Comparison of ENCODE assay signal across 14 cellular contexts in the genomic region with DNA sequence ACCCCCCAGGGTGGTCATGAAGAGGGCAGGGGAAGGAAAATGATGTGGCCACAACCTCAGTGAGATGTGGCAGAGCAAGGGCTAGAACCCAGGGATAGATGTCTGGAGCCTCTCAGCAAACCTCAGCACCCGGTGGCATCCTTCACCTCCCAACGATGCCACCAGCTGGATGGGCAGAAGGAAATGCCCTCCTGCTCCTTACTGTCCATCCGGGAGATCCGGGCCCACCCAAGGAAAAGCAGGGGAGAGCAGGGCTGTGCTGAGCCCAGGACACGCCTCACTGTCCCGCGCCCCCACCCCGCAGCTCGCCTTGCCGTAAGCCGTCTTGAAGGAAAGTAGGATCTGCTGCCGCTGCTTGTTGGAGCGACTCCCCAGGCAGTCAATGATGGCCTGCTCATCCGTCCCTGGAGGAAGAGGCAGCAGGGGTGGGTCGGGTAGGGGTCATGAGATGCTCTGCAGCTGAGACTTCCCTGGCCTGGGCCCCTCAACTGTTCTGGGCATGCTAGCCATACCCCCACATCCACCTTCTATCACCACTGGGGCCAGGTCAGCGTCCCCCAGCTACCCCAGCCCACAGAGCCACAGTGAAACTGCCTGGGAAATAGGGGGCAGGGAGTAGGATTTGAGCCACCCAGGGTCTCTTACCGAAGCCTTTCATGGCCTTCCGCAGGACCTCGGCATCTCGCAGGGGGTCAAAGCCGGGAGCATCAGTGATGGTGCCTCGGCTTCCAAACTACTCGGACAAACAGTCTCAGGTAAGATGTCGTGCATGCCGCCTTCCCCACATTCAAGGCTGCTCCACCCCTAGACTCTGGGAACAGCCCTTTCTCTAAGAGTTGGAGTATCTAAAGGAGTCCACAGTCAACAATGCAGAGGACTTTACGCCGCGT. TPM values are rescaled to one million over a fixed set of nuclear protein-coding genes. Genes with fewer than 3 reads are reported as not detected.
DNase-seq lines count a peak whose midpoint lies in the region; ATAC-seq, FAIRE-seq and TF ChIP-seq lines count a peak whose summit lies in the region.
"Had no signal": no experiment of that assay in that cellular context is flagged by ENCODE, and none has a peak within 500 bp of the region (broad histone marks: within the 10 kb centered on the region; RNA-seq: fewer than 3 reads in every experiment).

No MANE protein-coding gene starts in this region.

- POLR2A ChIA-PET in CD4-positive, alpha-beta T cell (lab: Charles Lee): interaction anchor here (0.9 to 1.9 kb wide), 2 partner anchors 14 to 21 kb away, joined by 4 to 6 read pairs; no protein-coding TSS in a partner anchor

- H3K4me1 Mint-ChIP-seq in CD4-positive, alpha-beta T cell (ENCODE audit: low read depth): peaks cover 10% of the 10 kb centered on the region

- no peaks in the 10 kb centered on the region for H3K27me3 Mint-ChIP-seq in CD4-positive, alpha-beta T cell
- H3K27me3 Mint-ChIP-seq: activated naive CD8-positive, alpha-beta T cell had no signal

- ATAC-seq in CD4-positive, alpha-beta T cell (ENCODE audit: poor library complexity): no peak
- peak in 2 of 4 donors; percentile 0 to 5 for ATAC-seq in heart left ventricle
- no peak for ATAC-seq in omental fat pad (ENCODE audit: low FRiP score)

- TF ChIP-seq CTCF in CD4-positive, alpha-beta T cell (IDR thresholded peaks at IDR 0.05): no peak
- TF ChIP-seq CTCF in heart left ventricle (IDR thresholded peaks at IDR 0.05) (no peak), D721Med (IDR thresholded peaks at IDR 0.05; ENCODE audit: insufficient read depth, missing control alignments) (no peak), omental fat pad (IDR thresholded peaks at IDR 0.05) (no peak)

- no peaks in the 10 kb centered on the region for H3K9me3 ChIP-seq in CD4-positive, alpha-beta T cell (ENCODE audit: control insufficient read depth, low read length)
- no peaks in the 10 kb centered on the region for H3K9me3 ChIP-seq in SJSA1 (replicated peaks)
- H3K9me3 ChIP-seq in heart left ventricle: no peaks in the 10 kb centered on the region
- H3K9me3 ChIP-seq: right lobe of liver had no signal

- intact Hi-C loops in CD4-positive, alpha-beta T cell (cut with DNase I, micrococcal nuclease): no loop called here
- intact Hi-C loops in heart left ventricle (cut with DNase I): loop anchor here in 2 of 10 donors (2.0 to 5.0 kb wide), 2 partner anchors 34 to 40 kb away; a partner anchor contains a TSS

- H3K36me3 Mint-ChIP-seq in CD4-positive, alpha-beta T cell (ENCODE audit: low read depth): peaks cover 90% of the 10 kb centered on the region
- H3K36me3 Mint-ChIP-seq: activated naive CD8-positive, alpha-beta T cell had no signal

- FAIRE-seq in D721Med (lab: Jason Lieb, UNC): no peak

- H3K4me3 ChIP-seq in SJSA1: no peak overlapping the region
- H3K4me3 ChIP-seq in heart left ventricle: no peak overlapping the region
- H3K4me3 ChIP-seq in skin epidermis: no peak overlapping the region
- H3K4me3 ChIP-seq: right lobe of liver, SK-N-MC had no signal

- H3K4me3 Mint-ChIP-seq in CD4-positive, alpha-beta T cell: no peak overlapping the region
- H3K4me3 Mint-ChIP-seq: activated naive CD8-positive, alpha-beta T cell had no signal

- TF ChIP-seq POLR2A in heart left ventricle (IDR thresholded peaks at IDR 0.05): no peak

- DNase-seq in CD4-positive, alpha-beta T cell: no peak
- no peak for DNase-seq in SJSA1 (ENCODE audit: low read depth in 1 of 2, low spot score in 2 of 2)
- peak in 1 of 5 donors; percentile 44 for DNase-seq in heart left ventricle
- no peak for DNase-seq in D721Med (ENCODE audit: insufficient read length, low spot score)
- no peak for DNase-seq in NCI-H1417 treated with DMSO at 0.1 percent for 48 hours (lab: John Stamatoyannopoulos, UW)
- DNase-seq in EL: no peak
- DNase-seq in omental fat pad (ENCODE audit: low spot score): no peak
- DNase-seq: activated CD4-positive, alpha-beta T cell treated with anti-CD3 and anti-CD28 coated beads for 1 hour; NCI-H1105; NCI-H748 treated with DMSO at 0.1 percent for 48 hours; right lobe of liver had no signal

- peaks cover 47% of the 10 kb centered on the region for H3K4me1 ChIP-seq in SJSA1 (replicated peaks)
- peaks cover 16 to 99% (median 66%) of the 10 kb centered on the region in 12 donors for H3K4me1 ChIP-seq in heart left ventricle
- H3K4me1 ChIP-seq: right lobe of liver had no signal

- peak overlapping the region; percentile 27 for H3K27ac Mint-ChIP-seq in CD4-positive, alpha-beta T cell

- H3K27me3 ChIP-seq in CD4-positive, alpha-beta T cell (ENCODE audit: control insufficient read depth, insufficient read depth, low read length): no peaks in the 10 kb centered on the region
- no peaks in the 10 kb centered on the region for H3K27me3 ChIP-seq in SJSA1 (replicated peaks)
- no peaks in the 10 kb centered on the region for H3K27me3 ChIP-seq in heart left ventricle
- H3K27me3 ChIP-seq: right lobe of liver had no signal

- H3K36me3 ChIP-seq in SJSA1 (peaks cover 78% of the 10 kb centered on the region), heart left ventricle (peaks cover 0 to 82% (median 73%) of the 10 kb centered on the region in 9 donors)

- no peak overlapping the region for H3K27ac ChIP-seq in CD4-positive, alpha-beta T cell (ENCODE audit: low read depth, low read length)
- H3K27ac ChIP-seq in SJSA1 (peak overlapping the region; percentile 54), heart left ventricle (peak overlapping the region; percentile 40 to 86 (median 74)), skin epidermis (peak overlapping the region in 17 of 21 experiments; percentile 0 to 78 (median 46))
- H3K27ac ChIP-seq: right lobe of liver, SK-N-MC had no signal

- H3K9me3 Mint-ChIP-seq in CD4-positive, alpha-beta T cell: no peaks in the 10 kb centered on the region

- CTCF ChIA-PET in CD4-positive, alpha-beta T cell (lab: Charles Lee): no interaction called here

- 63 to 90% (median 81%) methylated on average over 19 to 28 of the region's 28 CpGs for WGBS in heart left ventricle, 4 donors

RNA-seq across cellular contexts. Expression of a gene that starts 34.3 kb away (rescaled TPM):
- not detected for total RNA-seq in CD4-positive, alpha-beta T cell
- not detected in 2 replicates for total RNA-seq in SJSA1 (2014; rRNA removed; shearing (Covaris generic))
- total RNA-seq in heart left ventricle: 10 to 100 TPM; 16.5 to 51.6 (median 25.1) TPM
- 10 to 100 TPM; 26.5 to 45.8 TPM for polyA plus RNA-seq in heart left ventricle
- 100 to 1,000 TPM in 1 of 4 donors, 10 to 100 TPM in 3; 18.0 to 116 (median 20.8) TPM for total RNA-seq in omental fat pad

RNA-seq across cellular contexts. Expression of a gene that starts 38.5 kb away (rescaled TPM):
- total RNA-seq in CD4-positive, alpha-beta T cell: 100 to 1,000 TPM; 153 to 159 TPM
- 76.9 and 114 TPM in 2 replicates for total RNA-seq in SJSA1 (2014; rRNA removed; shearing (Covaris generic))
- 100 to 1,000 TPM; 281 to 440 (median 368) TPM for total RNA-seq in heart left ventricle
- polyA plus RNA-seq in heart left ventricle: 100 to 1,000 TPM; 152 to 487 TPM
- total RNA-seq in omental fat pad: 100 to 1,000 TPM; 103 to 148 (median 121) TPM

Comparison
In these comparisons a context has a peak if more than half of its experiments do, and no peak if none do; other contexts are left out.
1. RNA of a gene that starts 34.3 kb away (total RNA-seq): 16.5 to 51.6 TPM in heart left ventricle and 18.0 to 116 TPM in omental fat pad; not detected in CD4-positive, alpha-beta T cell and not detected in SJSA1; every median in the first group is over 10 times any median in the second.